10 cellular contexts compared by ENCODE assay signal in genomic region chr3:99659032-99659431, GRCh38. TPM values are rescaled to one million over a fixed set of nuclear protein-coding genes. Genes with fewer than 3 reads are reported as not detected.
DNase-seq lines count a peak whose midpoint lies in the region; ATAC-seq and TF ChIP-seq lines count a peak whose summit lies in the region.
"Had no signal": no experiment of that assay in that cellular context is flagged by ENCODE, and none has a peak within 500 bp of the region (broad histone marks: within the 10 kb centered on the region; RNA-seq: fewer than 3 reads in every experiment).

No MANE protein-coding gene starts in this region.

- no peak overlapping the region for H3K4me3 Mint-ChIP-seq in activated CD8-positive, alpha-beta T cell treated with anti-CD3 and anti-CD28 coated beads for 36 hours
- no peak overlapping the region for H3K4me3 Mint-ChIP-seq in activated CD8-positive, alpha-beta T cell treated with anti-CD3 and anti-CD28 coated beads, Interleukin-2, amount 10 ng/mL, durations not matched to agents 7 days and 5 days
- no peak overlapping the region for H3K4me3 Mint-ChIP-seq in nephron progenitor cell

- H3K4me1 Mint-ChIP-seq in activated CD8-positive, alpha-beta T cell treated with anti-CD3 and anti-CD28 coated beads for 36 hours (ENCODE audit: low read depth) = no peaks in the 10 kb centered on the region
- H3K4me1 Mint-ChIP-seq in activated CD8-positive, alpha-beta T cell treated with anti-CD3 and anti-CD28 coated beads, Interleukin-2, amount 10 ng/mL, durations not matched to agents 7 days and 5 days (ENCODE audit: low read depth) = no peaks in the 10 kb centered on the region
- H3K4me1 Mint-ChIP-seq in nephron progenitor cell = no peaks in the 10 kb centered on the region

- POLR2A ChIA-PET in activated CD8-positive, alpha-beta T cell treated with anti-CD3 and anti-CD28 coated beads for 36 hours (lab: Charles Lee) = no interaction called here
- POLR2A ChIA-PET in activated CD8-positive, alpha-beta T cell treated with anti-CD3 and anti-CD28 coated beads, Interleukin-2, amount 10 ng/mL, durations not matched to agents 7 days and 5 days (lab: Charles Lee) = no interaction called here

- ATAC-seq in activated CD8-positive, alpha-beta T cell treated with anti-CD3 and anti-CD28 coated beads for 36 hours = peak; percentile 70
- no peak for ATAC-seq in activated CD8-positive, alpha-beta T cell treated with anti-CD3 and anti-CD28 coated beads, Interleukin-2, amount 10 ng/mL, durations not matched to agents 7 days and 5 days

- intact Hi-C loops in activated CD8-positive, alpha-beta T cell treated with anti-CD3 and anti-CD28 coated beads for 36 hours (cut with micrococcal nuclease) = no loop called here
- intact Hi-C loops in ascending aorta (cut with DNase I) = loop anchor here (5.0 kb wide), 1 partner anchor 53 kb away; no protein-coding TSS in a partner anchor
- intact Hi-C loops in thyroid gland (cut with DNase I) = no loop called here

- H3K9me3 ChIP-seq in ascending aorta = no peaks in the 10 kb centered on the region
- no peaks in the 10 kb centered on the region for H3K9me3 ChIP-seq in right atrium auricular region
- H3K9me3 ChIP-seq in thyroid gland = no peaks in the 10 kb centered on the region

- CTCF ChIA-PET in activated CD8-positive, alpha-beta T cell treated with anti-CD3 and anti-CD28 coated beads for 36 hours (lab: Charles Lee) = no interaction called here
- CTCF ChIA-PET in activated CD8-positive, alpha-beta T cell treated with anti-CD3 and anti-CD28 coated beads, Interleukin-2, amount 10 ng/mL, durations not matched to agents 7 days and 5 days (lab: Charles Lee) = no interaction called here

- H3K4me1 ChIP-seq in ascending aorta (peaks cover 7 to 29% of the 10 kb centered on the region in 2 donors), right atrium auricular region (peaks cover 0 to 21% of the 10 kb centered on the region in 2 donors), thyroid gland (peaks cover 32 to 36% of the 10 kb centered on the region in 2 donors)

- no peak overlapping the region for H3K4me3 ChIP-seq in ascending aorta
- no peak overlapping the region for H3K4me3 ChIP-seq in right atrium auricular region
- H3K4me3 ChIP-seq in thyroid gland (replicated peaks in 1 of 3) = no peak overlapping the region

- H3K9me3 Mint-ChIP-seq in activated CD8-positive, alpha-beta T cell treated with anti-CD3 and anti-CD28 coated beads for 36 hours = no peaks in the 10 kb centered on the region
- no peaks in the 10 kb centered on the region for H3K9me3 Mint-ChIP-seq in activated CD8-positive, alpha-beta T cell treated with anti-CD3 and anti-CD28 coated beads, Interleukin-2, amount 10 ng/mL, durations not matched to agents 7 days and 5 days (ENCODE audit: insufficient read depth)
- H3K9me3 Mint-ChIP-seq in nephron progenitor cell = no peaks in the 10 kb centered on the region

- H3K36me3 ChIP-seq in ascending aorta (peaks cover 0 to 5% of the 10 kb centered on the region in 2 donors), right atrium auricular region (no peaks in the 10 kb centered on the region), thyroid gland (no peaks in the 10 kb centered on the region)

- no peak for TF ChIP-seq POLR2A in thyroid gland (IDR thresholded peaks at IDR 0.05)

- H3K27me3 ChIP-seq in ascending aorta = no peaks in the 10 kb centered on the region
- H3K27me3 ChIP-seq in right atrium auricular region = no peaks in the 10 kb centered on the region
- no peaks in the 10 kb centered on the region for H3K27me3 ChIP-seq in thyroid gland

- no peak overlapping the region for H3K27ac Mint-ChIP-seq in activated CD8-positive, alpha-beta T cell treated with anti-CD3 and anti-CD28 coated beads for 36 hours
- H3K27ac Mint-ChIP-seq in activated CD8-positive, alpha-beta T cell treated with anti-CD3 and anti-CD28 coated beads, Interleukin-2, amount 10 ng/mL, durations not matched to agents 7 days and 5 days = no peak overlapping the region
- no peak overlapping the region for H3K27ac Mint-ChIP-seq in nephron progenitor cell
- H3K27ac Mint-ChIP-seq: progenitor cell of endocrine pancreas had no signal

- peaks cover 5% of the 10 kb centered on the region for H3K27me3 Mint-ChIP-seq in activated CD8-positive, alpha-beta T cell treated with anti-CD3 and anti-CD28 coated beads for 36 hours
- H3K27me3 Mint-ChIP-seq in activated CD8-positive, alpha-beta T cell treated with anti-CD3 and anti-CD28 coated beads, Interleukin-2, amount 10 ng/mL, durations not matched to agents 7 days and 5 days (ENCODE audit: low read depth) = no peaks in the 10 kb centered on the region
- H3K27me3 Mint-ChIP-seq in nephron progenitor cell (ENCODE audit: low read depth, poor library complexity) = peaks cover 6% of the 10 kb centered on the region
- H3K27me3 Mint-ChIP-seq: progenitor cell of endocrine pancreas had no signal

- 82 to 88% methylated on average over 6 of the region's 6 CpGs for WGBS in thyroid gland, 2 donors

- H3K27ac ChIP-seq in ascending aorta (peak overlapping the region; percentile 74 to 79), right atrium auricular region (peak overlapping the region; percentile 56 to 74), thyroid gland (peak overlapping the region in 2 of 3 donors; percentile 35 to 62)

- TF ChIP-seq CTCF in activated CD8-positive, alpha-beta T cell treated with anti-CD3 and anti-CD28 coated beads for 36 hours (IDR thresholded peaks at IDR 0.05) = no peak
- no peak for TF ChIP-seq CTCF in ascending aorta (IDR thresholded peaks at IDR 0.05)
- TF ChIP-seq CTCF in right atrium auricular region (IDR thresholded peaks at IDR 0.05) = no peak
- no peak for TF ChIP-seq CTCF in thyroid gland (IDR thresholded peaks at IDR 0.05)
- no peak for TF ChIP-seq CTCF in nephron progenitor cell (IDR thresholded peaks at IDR 0.05)

- DNase-seq in activated CD8-positive, alpha-beta T cell treated with anti-CD3 and anti-CD28 coated beads for 36 hours = peak; percentile 21
- DNase-seq in activated CD8-positive, alpha-beta T cell treated with anti-CD3 and anti-CD28 coated beads, Interleukin-2, amount 10 ng/mL, durations not matched to agents 7 days and 5 days = no peak
- DNase-seq in ascending aorta (ENCODE audit: low spot score in 2 of 2) (peak in 1 of 2 donors; percentile 75), right atrium auricular region (ENCODE audit: low spot score) (peak; percentile 89), thyroid gland (no peak), DMS 273 treated with DMSO at 0.1 percent for 48 hours (lab: John Stamatoyannopoulos, UW) (no peak), nephron progenitor cell (no peak), midbrain (lab: John Stamatoyannopoulos, UW) (no peak)
- DNase-seq: AML-193 had no signal

- H3K36me3 Mint-ChIP-seq in activated CD8-positive, alpha-beta T cell treated with anti-CD3 and anti-CD28 coated beads for 36 hours (ENCODE audit: low read depth) = no peaks in the 10 kb centered on the region
- H3K36me3 Mint-ChIP-seq in activated CD8-positive, alpha-beta T cell treated with anti-CD3 and anti-CD28 coated beads, Interleukin-2, amount 10 ng/mL, durations not matched to agents 7 days and 5 days (ENCODE audit: low read depth) = no peaks in the 10 kb centered on the region
- no peaks in the 10 kb centered on the region for H3K36me3 Mint-ChIP-seq in nephron progenitor cell (ENCODE audit: low read depth)

RNA-seq across cellular contexts. Expression of gene COL8A1, which starts 20.6 kb away (rescaled TPM):
- not detected for total RNA-seq in activated CD8-positive, alpha-beta T cell treated with anti-CD3 and anti-CD28 coated beads for 36 hours
- under 1 TPM in 1 of 2 experiments, not detected in 1; 0.10 TPM for total RNA-seq in activated CD8-positive, alpha-beta T cell treated with anti-CD3 and anti-CD28 coated beads, Interleukin-2, amount 10 ng/mL, durations not matched to agents 7 days and 5 days
- total RNA-seq in ascending aorta = 459 TPM
- 10 to 100 TPM; 43.3 to 53.8 TPM for total RNA-seq in right atrium auricular region
- 100 to 1,000 TPM in 2 of 4 donors, 10 to 100 TPM in 2; 65.6 to 156 (median 95.6) TPM for total RNA-seq in thyroid gland
- total RNA-seq: progenitor cell of endocrine pancreas had no signal

Comparison
In these comparisons a context has a peak if more than half of its experiments do, and no peak if none do; other contexts are left out.
1. DNase-seq: peak in activated CD8-positive, alpha-beta T cell treated with anti-CD3 and anti-CD28 coated beads for 36 hours (single experiment) and right atrium auricular region (single experiment); none in activated CD8-positive, alpha-beta T cell treated with anti-CD3 and anti-CD28 coated beads, Interleukin-2, amount 10 ng/mL, durations not matched to agents 7 days and 5 days (single experiment), thyroid gland (0 of 2), DMS 273 treated with DMSO at 0.1 percent for 48 hours (single experiment), nephron progenitor cell (single experiment) and midbrain (single experiment).
2. RNA of gene COL8A1, which starts 20.6 kb away (total RNA-seq): 459 TPM in ascending aorta (single experiment), 65.6 to 156 TPM in thyroid gland and 43.3 to 53.8 TPM in right atrium auricular region; 0.10 TPM in activated CD8-positive, alpha-beta T cell treated with anti-CD3 and anti-CD28 coated beads, Interleukin-2, amount 10 ng/mL, durations not matched to agents 7 days and 5 days and not detected in activated CD8-positive, alpha-beta T cell treated with anti-CD3 and anti-CD28 coated beads for 36 hours; every median in the first group is over 10 times any median in the second.
3. Peak in every context shown above with its lines, with median percentiles within 50 percentile points of each other: H3K27ac ChIP-seq.